18 cellular contexts compared by ENCODE assay signal in genomic region chr10:8073696-8074416, GRCh38. TPM values are rescaled to one million over a fixed set of nuclear protein-coding genes. Genes with fewer than 3 reads are reported as not detected.
DNase-seq lines count a peak whose midpoint lies in the region; ATAC-seq and TF ChIP-seq lines count a peak whose summit lies in the region.
"Had no signal": no experiment of that assay in that cellular context is flagged by ENCODE, and none has a peak within 500 bp of the region (broad histone marks: within the 10 kb centered on the region; RNA-seq: fewer than 3 reads in every experiment).

No MANE protein-coding gene starts in this region.

- no peak overlapping the region for H3K4me3 Mint-ChIP-seq in stimulated activated effector memory CD8-positive, alpha-beta T cell treated with anti-CD3 and anti-CD28 coated beads, Interleukin-12 subunit alpha, Interleukin-12 subunit beta, amount 100 ng/mL, for 72 hours
- H3K4me3 Mint-ChIP-seq: activated B cell treated with CpG ODN at 0.5 μM for 24 hours, brain had no signal

- no peak overlapping the region for H3K4me3 ChIP-seq in ascending aorta
- H3K4me3 ChIP-seq: skin epidermis, stomach, uterus had no signal

- H3K27ac Mint-ChIP-seq in stimulated activated effector memory CD8-positive, alpha-beta T cell treated with anti-CD3 and anti-CD28 coated beads, Interleukin-12 subunit alpha, Interleukin-12 subunit beta, amount 100 ng/mL, for 72 hours: peak overlapping the region; percentile 48
- H3K27ac Mint-ChIP-seq: activated B cell treated with CpG ODN at 0.5 μM for 24 hours, brain had no signal

- ATAC-seq in stimulated activated effector memory CD8-positive, alpha-beta T cell treated with anti-CD3 and anti-CD28 coated beads, Interleukin-12 subunit alpha, Interleukin-12 subunit beta, amount 100 ng/mL, for 72 hours: peak; percentile 62
- ATAC-seq in GM19467 (IDR thresholded peaks at IDR 0.05; ENCODE audit: unreplicated experiment): no peak

- peaks cover 58% of the 10 kb centered on the region for H3K4me1 Mint-ChIP-seq in stimulated activated effector memory CD8-positive, alpha-beta T cell treated with anti-CD3 and anti-CD28 coated beads, Interleukin-12 subunit alpha, Interleukin-12 subunit beta, amount 100 ng/mL, for 72 hours
- H3K4me1 Mint-ChIP-seq: activated B cell treated with CpG ODN at 0.5 μM for 24 hours, brain had no signal

- H3K27ac ChIP-seq in ascending aorta: no peak overlapping the region
- H3K27ac ChIP-seq: stomach, uterus had no signal

- DNase-seq in activated CD8-positive, alpha-beta memory T cell treated with anti-CD3 and anti-CD28 coated beads, Interleukin-2, amount 50 U/mL, for 48 hours: peak; percentile 62
- DNase-seq in activated CD8-positive, alpha-beta memory T cell treated with anti-CD3 and anti-CD28 coated beads for 24 hours: no peak
- DNase-seq in RPMI7951 (ENCODE audit: low read depth) (peak; percentile 94), astrocyte of the hippocampus (ENCODE audit: low read depth, low spot score) (peak; percentile 25), GM10266 (ENCODE audit: extremely low spot score) (no peak), ascending aorta (ENCODE audit: low spot score in 2 of 2) (no peak)
- DNase-seq in stimulated activated effector memory CD8-positive, alpha-beta T cell treated with anti-CD3 and anti-CD28 coated beads, Interleukin-12 subunit alpha, Interleukin-12 subunit beta, amount 100 ng/mL, for 72 hours (ENCODE audit: low spot score in 2 of 2): no peak
- DNase-seq: ACHN, activated B cell treated with CpG ODN at 0.5 μM for 24 hours, head of caudate nucleus, kidney glomerular epithelial cell, NCI-H1092, NCI-H748 treated with DMSO at 0.1 percent for 48 hours, stomach, uterus had no signal

- no peaks in the 10 kb centered on the region for H3K36me3 ChIP-seq in ascending aorta
- H3K36me3 ChIP-seq: stomach, uterus had no signal

- peaks cover 92% of the 10 kb centered on the region for H3K36me3 Mint-ChIP-seq in stimulated activated effector memory CD8-positive, alpha-beta T cell treated with anti-CD3 and anti-CD28 coated beads, Interleukin-12 subunit alpha, Interleukin-12 subunit beta, amount 100 ng/mL, for 72 hours
- H3K36me3 Mint-ChIP-seq: brain had no signal

- intact Hi-C loops in ascending aorta (cut with DNase I): no loop called here

- no peaks in the 10 kb centered on the region for H3K4me1 ChIP-seq in ascending aorta
- H3K4me1 ChIP-seq: stomach, uterus had no signal

- H3K9me3 ChIP-seq in ascending aorta: no peaks in the 10 kb centered on the region
- H3K9me3 ChIP-seq: stomach, uterus had no signal

- no peaks in the 10 kb centered on the region for H3K9me3 Mint-ChIP-seq in stimulated activated effector memory CD8-positive, alpha-beta T cell treated with anti-CD3 and anti-CD28 coated beads, Interleukin-12 subunit alpha, Interleukin-12 subunit beta, amount 100 ng/mL, for 72 hours
- H3K9me3 Mint-ChIP-seq: activated B cell treated with CpG ODN at 0.5 μM for 24 hours had no signal

- TF ChIP-seq CTCF in GM10266 (IDR thresholded peaks at IDR 0.05; ENCODE audit: control insufficient read depth, insufficient read depth, low read depth, missing control alignments): no peak
- TF ChIP-seq CTCF in ascending aorta (IDR thresholded peaks at IDR 0.05): no peak

- no peaks in the 10 kb centered on the region for H3K27me3 ChIP-seq in ascending aorta

RNA-seq across cellular contexts. Expression of gene GATA3, which starts 19.4 kb away (rescaled TPM):
- 2.5 and 4.0 TPM in 2 replicates for total RNA-seq in RPMI7951 (2014; rRNA removed; shearing (Covaris generic))
- not detected for total RNA-seq in ascending aorta

Comparison
In these comparisons a context has a peak if more than half of its experiments do, and no peak if none do; other contexts are left out.
1. DNase-seq: peak in activated CD8-positive, alpha-beta memory T cell treated with anti-CD3 and anti-CD28 coated beads, Interleukin-2, amount 50 U/mL, for 48 hours (single experiment), RPMI7951 (single experiment) and astrocyte of the hippocampus (single experiment); none in activated CD8-positive, alpha-beta memory T cell treated with anti-CD3 and anti-CD28 coated beads for 24 hours (single experiment), stimulated activated effector memory CD8-positive, alpha-beta T cell treated with anti-CD3 and anti-CD28 coated beads, Interleukin-12 subunit alpha, Interleukin-12 subunit beta, amount 100 ng/mL, for 72 hours (0 of 2), GM10266 (single experiment) and ascending aorta (0 of 2).